Comparison of ENCODE assay signal across 20 cellular contexts in the genomic region with DNA sequence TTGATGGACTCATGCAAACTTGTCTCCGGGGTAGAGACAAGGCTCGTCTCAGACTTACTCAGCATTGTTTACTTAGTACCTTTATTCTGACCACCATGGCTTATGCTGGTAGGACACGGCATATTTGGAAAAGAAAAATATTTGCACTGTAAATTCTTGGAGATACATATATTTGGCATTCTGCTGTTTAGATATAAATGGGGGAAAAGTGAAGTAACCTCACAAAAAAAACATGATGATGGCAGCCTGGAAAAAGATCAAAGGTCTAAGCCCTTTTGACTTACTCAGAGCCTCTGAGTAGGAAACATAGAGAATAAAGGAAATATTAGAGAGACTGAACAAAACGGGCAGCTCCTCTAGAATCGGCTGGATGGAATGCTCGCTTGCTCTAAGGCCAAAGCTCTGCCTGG. TPM values are rescaled to one million over a fixed set of nuclear protein-coding genes. Genes with fewer than 3 reads are reported as not detected.
DNase-seq lines count a peak whose midpoint lies in the region; ATAC-seq and TF ChIP-seq lines count a peak whose summit lies in the region.
"Had no signal": no experiment of that assay in that cellular context is flagged by ENCODE, and none has a peak within 500 bp of the region (broad histone marks: within the 10 kb centered on the region; RNA-seq: fewer than 3 reads in every experiment).

No MANE protein-coding gene starts in this region.

- no peak for TF ChIP-seq CTCF in nephron (IDR thresholded peaks at IDR 0.05; ENCODE audit: unreplicated experiment in 3 of 3)

- H3K9me3 ChIP-seq in SJCRH30 (replicated peaks): 0 out of 2 replicates have a peak, but pooled peaks cover 3% of the 10 kb centered on the region
- H3K9me3 ChIP-seq in skeletal muscle satellite cell (replicated peaks; ENCODE audit: low read length): no peaks in the 10 kb centered on the region

- H3K4me1 ChIP-seq in SJCRH30: peaks cover 37% of the 10 kb centered on the region
- peaks cover 25% of the 10 kb centered on the region for H3K4me1 ChIP-seq in skeletal muscle satellite cell (ENCODE audit: control insufficient read depth, insufficient read depth, low read length)

- no peaks in the 10 kb centered on the region for H3K27me3 ChIP-seq in SJCRH30
- no peaks in the 10 kb centered on the region for H3K27me3 ChIP-seq in skeletal muscle satellite cell (ENCODE audit: control insufficient read depth, insufficient read depth, low read length)

- intact Hi-C loops in left ventricle myocardium superior (cut with micrococcal nuclease): no loop called here

- peak overlapping the region; percentile 7 to 74 (median 9) for H3K27ac Mint-ChIP-seq in nephron
- H3K27ac Mint-ChIP-seq: HFFc6, IgD-negative memory B cell had no signal

- H3K4me3 ChIP-seq in SJCRH30 (peak overlapping the region; percentile 30), skeletal muscle satellite cell (ENCODE audit: low read length) (no peak overlapping the region)

- peak overlapping the region; percentile 40; the same call in 1 of the 2 replicates for H3K27ac ChIP-seq in SJCRH30

- no peaks in the 10 kb centered on the region for H3K36me3 ChIP-seq in SJCRH30
- no peaks in the 10 kb centered on the region for H3K36me3 ChIP-seq in skeletal muscle satellite cell (ENCODE audit: insufficient read depth, low read length)

- peak overlapping the region; percentile 33 for H3K4me2 ChIP-seq in skeletal muscle satellite cell (ENCODE audit: low read length)

- H3K9me3 Mint-ChIP-seq in nephron: no peaks in the 10 kb centered on the region

- H3K4me3 Mint-ChIP-seq in nephron: no peak overlapping the region
- H3K4me3 Mint-ChIP-seq: HFFc6, IgD-negative memory B cell had no signal

- peak overlapping the region; percentile 0 for H3K9ac ChIP-seq in skeletal muscle satellite cell (ENCODE audit: low read depth, low read length)

- no peaks in the 10 kb centered on the region for H3K27me3 Mint-ChIP-seq in nephron (ENCODE audit: low read depth)

- ATAC-seq in GM19397 (IDR thresholded peaks at IDR 0.05; ENCODE audit: unreplicated experiment) (no peak), left ventricle myocardium superior (no peak)

- H3K4me1 Mint-ChIP-seq in nephron: peaks cover 36% of the 10 kb centered on the region
- H3K4me1 Mint-ChIP-seq: IgD-negative memory B cell had no signal

- DNase-seq in HT1080 (ENCODE audit: low read depth) (peak; percentile 4), SJCRH30 (peak in 1 of 2 experiments; percentile 38), NCI-H510A (lab: John Stamatoyannopoulos, UW) (no peak), NCI-H1417 treated with DMSO at 0.1 percent for 48 hours (lab: John Stamatoyannopoulos, UW) (no peak), left ventricle myocardium superior (no peak)
- DNase-seq: ACHN; C1 segment of cervical spinal cord; DMS79; HFFc6; Karpas-422; NCI-H1092 treated with DMSO at 0.1 percent for 48 hours; NCI-H1694; NCI-H2081 treated with DMSO at 0.1 percent for 48 hours; NCI-H748 treated with DMSO at 0.1 percent for 48 hours; NK-92 treated with Interleukin-12 subunit alpha and Interleukin-12 subunit beta, amount 100 ng/mL, for 24 hours; RPMI8226 had no signal

- H3K36me3 Mint-ChIP-seq in nephron (ENCODE audit: low read depth): peaks cover 4% of the 10 kb centered on the region
- H3K36me3 Mint-ChIP-seq: IgD-negative memory B cell had no signal

RNA-seq across cellular contexts. Expression of gene PDE10A, which starts 32.5 kb away (rescaled TPM):
- total RNA-seq in HT1080 (2014; rRNA removed; shearing (Covaris generic)): 2.9 and 4.4 TPM in 2 replicates
- 4.9 and 6.7 TPM in 2 replicates for polyA plus RNA-seq in HT1080 (2015; cell fraction: cytosol; rRNA removed)
- polyA plus RNA-seq in HT1080 (2015; cell fraction: nucleus; rRNA removed): 7.7 and 8.5 TPM in 2 replicates
- total RNA-seq in SJCRH30 (2014; rRNA removed; shearing (Covaris generic)): 12.8 and 14.5 TPM in 2 replicates
- 0.76 and 1.3 TPM in 2 replicates for total RNA-seq in skeletal muscle satellite cell (2012; rRNA removed)
- total RNA-seq in left ventricle myocardium superior: 9.3 TPM
- polyA plus RNA-seq: IgD-negative memory B cell had no signal
